In genomic region chr1:3012511-3013291, GRCh38 we compare ENCODE assay signal across 1 cellular context.
A peak's percentile ranks its signal among the peaks of the same experiment; 100 is the strongest.
TF ChIP-seq lines count a peak whose summit lies in the region.

No MANE protein-coding gene starts in this region.

TF ChIP-seq in A549, 52 proteins besides CTCF, POLR2A, EP300 and RAD21:
- TF ChIP-seq SMC3 (IDR thresholded peaks at IDR 0.05): peak; percentile 80
- no peak for TF ChIP-seq FOSB (CRISPR knock-in tag; IDR thresholded peaks at IDR 0.05)
